ENCODE assay signal across 8 cellular contexts in the genomic region with DNA sequence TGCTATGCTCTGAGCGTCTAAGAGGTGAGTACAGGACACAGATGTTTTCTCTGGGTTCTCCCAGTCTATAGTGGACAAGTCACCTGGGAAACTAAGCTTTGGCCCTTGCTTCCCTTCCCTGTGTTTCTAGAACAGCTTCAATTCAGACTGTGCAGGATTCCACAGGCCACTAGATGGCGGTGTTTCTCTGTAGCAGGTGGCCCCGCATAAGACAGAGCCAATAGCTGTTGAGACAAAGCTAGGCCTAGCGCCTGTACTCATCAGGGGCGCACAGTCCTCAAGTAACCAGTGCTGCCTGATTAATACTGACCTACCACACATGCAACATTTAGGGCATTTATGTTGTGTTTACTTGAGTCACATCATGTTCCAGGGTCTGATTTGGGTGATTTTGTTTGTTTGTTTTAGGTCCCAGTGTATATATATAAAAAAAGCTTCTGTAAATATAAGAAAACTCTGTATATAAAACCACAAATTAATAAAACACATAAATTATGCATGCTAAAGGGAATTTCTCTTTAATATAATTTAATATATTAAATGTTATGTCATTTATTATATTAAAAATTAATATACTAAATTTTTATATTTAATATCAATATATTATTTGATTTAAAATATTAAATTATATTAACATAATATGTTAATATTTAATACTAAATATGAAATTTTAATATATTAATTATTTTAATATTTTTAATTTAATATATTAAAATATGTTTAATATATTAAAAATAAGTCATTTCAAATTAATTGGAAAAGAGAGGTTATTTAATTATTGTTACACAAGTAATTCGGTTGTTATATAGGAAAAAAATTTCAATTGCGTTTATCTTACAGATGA.
DNase-seq lines count a peak whose midpoint lies in the region; ATAC-seq and TF ChIP-seq lines count a peak whose summit lies in the region.

No MANE protein-coding gene starts in this region.

- peaks cover 16 to 30% of the 10 kb centered on the region in 2 donors for H3K27me3 Mint-ChIP-seq in CD4-positive, alpha-beta memory T cell
- H3K27me3 Mint-ChIP-seq in chondrocyte (ENCODE audit: low read depth): peaks cover 16% of the 10 kb centered on the region

- no peak overlapping the region for H3K4me3 Mint-ChIP-seq in CD4-positive, alpha-beta memory T cell
- no peak overlapping the region for H3K4me3 Mint-ChIP-seq in chondrocyte (ENCODE audit: unreplicated experiment)

- no peaks in the 10 kb centered on the region for H3K27me3 ChIP-seq in CD4-positive, alpha-beta memory T cell (ENCODE audit: insufficient read depth, low read length)

- H3K27ac Mint-ChIP-seq in CD4-positive, alpha-beta memory T cell: no peak overlapping the region
- H3K27ac Mint-ChIP-seq in chondrocyte (ENCODE audit: unreplicated experiment): no peak overlapping the region

- H3K9me3 Mint-ChIP-seq in CD4-positive, alpha-beta memory T cell: peaks cover 0 to 1% (median 0%) of the 10 kb centered on the region in 8 donors
- peaks cover 2% of the 10 kb centered on the region for H3K9me3 Mint-ChIP-seq in chondrocyte (ENCODE audit: low read depth)

- H3K27ac ChIP-seq in CD4-positive, alpha-beta memory T cell (ENCODE audit: low read depth, low read length): no peak overlapping the region

- intact Hi-C loops in CD4-positive, alpha-beta memory T cell (cut with micrococcal nuclease): loop anchor here (1.0 to 10.0 kb wide), 3 partner anchors 223 to 1128 kb away; no protein-coding TSS in a partner anchor

- ATAC-seq in GM19438 (IDR thresholded peaks at IDR 0.05; ENCODE audit: low read depth, unreplicated experiment) (peak; percentile 99), HG03460 (IDR thresholded peaks at IDR 0.05; ENCODE audit: unreplicated experiment) (peak; percentile 99), left lobe of liver (peak; percentile 99)

- peak; percentile 94 for TF ChIP-seq CTCF in chondrocyte (IDR thresholded peaks at IDR 0.05)

- peak; percentile 65 to 74 (median 72) for DNase-seq in CD4-positive, alpha-beta memory T cell
- DNase-seq in NCI-H524 (lab: John Stamatoyannopoulos, UW): peak; percentile 90 to 98
- DNase-seq in activated CD4-positive, alpha-beta T cell treated with anti-CD3 and anti-CD28 coated beads for 1 hour: peak; percentile 62
- DNase-seq in chondrocyte (ENCODE audit: low spot score): no peak
- DNase-seq in left lobe of liver (ENCODE audit: low spot score): peak; percentile 87
- DNase-seq in stimulated activated CD4-positive, alpha-beta T cell treated with anti-CD3 and anti-CD28 coated beads, Interleukin-4, amount 100 ng/mL, for 48 hours (ENCODE audit: low read depth in 2 of 2): peak; percentile 75 to 76

- no peaks in the 10 kb centered on the region for H3K4me1 ChIP-seq in CD4-positive, alpha-beta memory T cell (ENCODE audit: insufficient read depth, low read length)

- H3K9me3 ChIP-seq in CD4-positive, alpha-beta memory T cell (ENCODE audit: control insufficient read depth in 1 of 2, low read length in 2 of 2): no peaks in the 10 kb centered on the region

- no peaks in the 10 kb centered on the region for H3K36me3 ChIP-seq in CD4-positive, alpha-beta memory T cell (ENCODE audit: insufficient read depth, low read length)

- peaks cover 0 to 2% (median 0%) of the 10 kb centered on the region in 4 donors for H3K4me1 Mint-ChIP-seq in CD4-positive, alpha-beta memory T cell
- H3K4me1 Mint-ChIP-seq in chondrocyte (ENCODE audit: low read depth): peaks cover 3% of the 10 kb centered on the region

- POLR2A ChIA-PET in CD4-positive, alpha-beta memory T cell (lab: Charles Lee; ENCODE audit: partially characterized antibody): interaction anchor here (1.6 kb wide), 1 partner anchor 11 kb away, joined by 6 read pairs; no protein-coding TSS in a partner anchor

- no peaks in the 10 kb centered on the region for H3K36me3 Mint-ChIP-seq in CD4-positive, alpha-beta memory T cell
- H3K36me3 Mint-ChIP-seq in chondrocyte (ENCODE audit: low read depth): no peaks in the 10 kb centered on the region

- CTCF ChIA-PET in CD4-positive, alpha-beta memory T cell (lab: Charles Lee; ENCODE audit: partially characterized antibody): interaction anchor here (0.6 to 4.9 kb wide), 68 partner anchors 9 to 1272 kb away, joined by 3 to 74 read pairs (median 4); no protein-coding TSS in a partner anchor

- H3K4me3 ChIP-seq in CD4-positive, alpha-beta memory T cell (ENCODE audit: low read length in 2 of 2): no peak overlapping the region
